10 cellular contexts compared by ENCODE assay signal in the genomic region with DNA sequence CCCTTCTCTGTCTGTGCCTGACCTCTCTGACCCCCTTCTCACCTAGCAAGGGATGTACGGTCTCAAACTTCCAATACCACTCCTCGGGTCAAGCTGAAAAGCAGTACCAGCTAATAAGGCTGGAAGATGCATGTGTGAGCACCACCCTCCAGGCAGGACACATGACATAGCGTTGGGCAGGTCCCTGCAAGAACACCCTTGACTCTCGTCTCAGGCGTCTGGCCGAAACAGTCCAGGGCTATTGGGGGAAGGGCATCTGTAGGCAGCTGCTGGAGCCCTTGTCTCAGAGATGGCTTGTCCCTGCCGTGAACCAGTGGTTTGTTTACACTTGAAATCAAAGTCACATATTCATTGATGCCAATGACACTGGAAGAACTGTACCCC. TPM values are rescaled to one million over a fixed set of nuclear protein-coding genes. Genes with fewer than 3 reads are reported as not detected.
DNase-seq lines count a peak whose midpoint lies in the region; ATAC-seq and TF ChIP-seq lines count a peak whose summit lies in the region.
"Had no signal": no experiment of that assay in that cellular context is flagged by ENCODE, and none has a peak within 500 bp of the region (broad histone marks: within the 10 kb centered on the region; RNA-seq: fewer than 3 reads in every experiment).

No MANE protein-coding gene starts in this region.

- peaks cover 87% of the 10 kb centered on the region for H3K4me1 ChIP-seq in suprapubic skin
- H3K4me1 ChIP-seq: neural progenitor cell had no signal

- no peak for TF ChIP-seq EP300 in suprapubic skin (IDR thresholded peaks at IDR 0.05)

- no peak overlapping the region for H3K4me3 ChIP-seq in suprapubic skin
- H3K4me3 ChIP-seq: neural progenitor cell had no signal

- WGBS in suprapubic skin: 50% methylated on average over 7 of the region's 7 CpGs

- peaks cover 86% of the 10 kb centered on the region for H3K36me3 ChIP-seq in suprapubic skin
- H3K36me3 ChIP-seq: neural progenitor cell had no signal

- no peak for TF ChIP-seq POLR2A in suprapubic skin (IDR thresholded peaks at IDR 0.05)

- CTCF ChIA-PET in activated CD4-positive, alpha-beta T cell treated with anti-CD3 and anti-CD28 coated beads for 36 hours (lab: Charles Lee): interaction anchor here (0.6 to 1.2 kb wide), 2 partner anchors 9 to 11 kb away, joined by 3 read pairs; no protein-coding TSS in a partner anchor

- no peaks in the 10 kb centered on the region for H3K9me3 ChIP-seq in suprapubic skin

- DNase-seq in activated CD4-positive, alpha-beta T cell treated with anti-CD3 and anti-CD28 coated beads for 36 hours: no peak
- no peak for DNase-seq in activated CD4-positive, alpha-beta T cell treated with anti-CD3 and anti-CD28 coated beads, Interleukin-2, amount 50 U/mL, for 1 hour
- no peak for DNase-seq in activated naive CD8-positive, alpha-beta T cell treated with anti-CD3 and anti-CD28 coated beads, Interleukin-2, amount 10 ng/mL, durations not matched to agents 7 days and 5 days
- DNase-seq in left colon (no peak), suprapubic skin (ENCODE audit: low spot score in 2 of 2) (peak in 1 of 2 donors; percentile 63), AG20443 (ENCODE audit: low spot score) (no peak), NCI-H1092 (lab: John Stamatoyannopoulos, UW) (no peak), NOMO-1 treated with DMSO at 0.1 percent for 48 hours (lab: John Stamatoyannopoulos, UW; ENCODE audit: unreplicated experiment) (no peak)
- DNase-seq: ACHN had no signal

- H3K27ac ChIP-seq in suprapubic skin: peak overlapping the region; percentile 76
- H3K27ac ChIP-seq: neural progenitor cell had no signal

- TF ChIP-seq CTCF in suprapubic skin (IDR thresholded peaks at IDR 0.05): no peak

- no peaks in the 10 kb centered on the region for H3K9me3 Mint-ChIP-seq in activated CD4-positive, alpha-beta T cell treated with anti-CD3 and anti-CD28 coated beads for 36 hours (ENCODE audit: low read depth)
- H3K9me3 Mint-ChIP-seq in activated naive CD8-positive, alpha-beta T cell treated with anti-CD3 and anti-CD28 coated beads, Interleukin-2, amount 10 ng/mL, durations not matched to agents 7 days and 5 days: no peaks in the 10 kb centered on the region
- H3K9me3 Mint-ChIP-seq: neural progenitor cell had no signal

- intact Hi-C loops in activated CD4-positive, alpha-beta T cell treated with anti-CD3 and anti-CD28 coated beads for 36 hours (cut with DNase I, micrococcal nuclease): no loop called here
- intact Hi-C loops in left colon (cut with DNase I, micrococcal nuclease): no loop called here

- no peaks in the 10 kb centered on the region for H3K27me3 ChIP-seq in suprapubic skin
- H3K27me3 ChIP-seq: neural progenitor cell had no signal

- peaks cover 49% of the 10 kb centered on the region for H3K36me3 Mint-ChIP-seq in activated CD4-positive, alpha-beta T cell treated with anti-CD3 and anti-CD28 coated beads for 36 hours (ENCODE audit: low read depth)
- peaks cover 13% of the 10 kb centered on the region for H3K36me3 Mint-ChIP-seq in activated naive CD8-positive, alpha-beta T cell treated with anti-CD3 and anti-CD28 coated beads, Interleukin-2, amount 10 ng/mL, durations not matched to agents 7 days and 5 days

- H3K27me3 Mint-ChIP-seq in activated CD4-positive, alpha-beta T cell treated with anti-CD3 and anti-CD28 coated beads for 36 hours: no peaks in the 10 kb centered on the region
- no peaks in the 10 kb centered on the region for H3K27me3 Mint-ChIP-seq in activated naive CD8-positive, alpha-beta T cell treated with anti-CD3 and anti-CD28 coated beads, Interleukin-2, amount 10 ng/mL, durations not matched to agents 7 days and 5 days

- POLR2A ChIA-PET in activated CD4-positive, alpha-beta T cell treated with anti-CD3 and anti-CD28 coated beads for 36 hours (lab: Charles Lee): no interaction called here
- POLR2A ChIA-PET in activated naive CD8-positive, alpha-beta T cell treated with anti-CD3 and anti-CD28 coated beads, Interleukin-2, amount 10 ng/mL, durations not matched to agents 7 days and 5 days (lab: Charles Lee): no interaction called here

- no peak overlapping the region for H3K4me3 Mint-ChIP-seq in activated CD4-positive, alpha-beta T cell treated with anti-CD3 and anti-CD28 coated beads for 36 hours
- peak overlapping the region; percentile 19 for H3K4me3 Mint-ChIP-seq in activated naive CD8-positive, alpha-beta T cell treated with anti-CD3 and anti-CD28 coated beads, Interleukin-2, amount 10 ng/mL, durations not matched to agents 7 days and 5 days
- H3K4me3 Mint-ChIP-seq: neural progenitor cell had no signal

- no peak for ATAC-seq in activated CD4-positive, alpha-beta T cell treated with anti-CD3 and anti-CD28 coated beads for 36 hours
- ATAC-seq in activated naive CD8-positive, alpha-beta T cell treated with anti-CD3 and anti-CD28 coated beads, Interleukin-2, amount 10 ng/mL, durations not matched to agents 7 days and 5 days (ENCODE audit: low read depth): no peak
- peak; percentile 24 for ATAC-seq in left colon

- peaks cover 49% of the 10 kb centered on the region for H3K4me1 Mint-ChIP-seq in activated CD4-positive, alpha-beta T cell treated with anti-CD3 and anti-CD28 coated beads for 36 hours
- peaks cover 23% of the 10 kb centered on the region for H3K4me1 Mint-ChIP-seq in activated naive CD8-positive, alpha-beta T cell treated with anti-CD3 and anti-CD28 coated beads, Interleukin-2, amount 10 ng/mL, durations not matched to agents 7 days and 5 days
- H3K4me1 Mint-ChIP-seq: neural progenitor cell had no signal

- peak overlapping the region; percentile 42 for H3K27ac Mint-ChIP-seq in activated CD4-positive, alpha-beta T cell treated with anti-CD3 and anti-CD28 coated beads for 36 hours
- H3K27ac Mint-ChIP-seq in activated naive CD8-positive, alpha-beta T cell treated with anti-CD3 and anti-CD28 coated beads, Interleukin-2, amount 10 ng/mL, durations not matched to agents 7 days and 5 days: no peak overlapping the region
- H3K27ac Mint-ChIP-seq: neural progenitor cell had no signal

RNA-seq across cellular contexts. Expression of a gene that starts 56.5 kb away (rescaled TPM):
- total RNA-seq in activated CD4-positive, alpha-beta T cell treated with anti-CD3 and anti-CD28 coated beads for 36 hours: 10 to 100 TPM; 92.2 to 92.7 TPM
- total RNA-seq in activated naive CD8-positive, alpha-beta T cell treated with anti-CD3 and anti-CD28 coated beads, Interleukin-2, amount 10 ng/mL, durations not matched to agents 7 days and 5 days: 100 to 1,000 TPM; 146 to 151 TPM
- total RNA-seq in left colon (100 to 1,000 TPM; 253 to 260 TPM), suprapubic skin (100 to 1,000 TPM in 2 of 4 donors, 10 to 100 TPM in 2; 89.7 to 259 (median 108) TPM)
